In the genomic region with DNA sequence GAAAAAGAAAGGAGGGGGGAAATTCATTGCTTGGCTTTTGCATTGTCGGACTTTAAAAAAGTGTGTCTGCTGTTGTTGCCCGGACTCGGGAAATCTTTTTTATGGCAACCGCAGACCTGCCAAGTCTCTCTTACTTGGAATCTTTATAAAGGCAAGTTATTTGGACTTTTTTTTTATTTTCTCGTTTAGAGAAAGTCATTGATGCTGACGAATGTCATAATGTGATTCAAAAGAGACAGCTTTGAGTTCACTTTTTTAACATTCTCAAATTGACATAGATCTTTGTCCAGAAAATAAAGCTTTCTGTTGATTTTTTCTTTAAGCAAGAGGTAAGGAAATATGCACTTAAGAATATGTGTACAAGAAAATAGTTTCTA, we compare ENCODE assay signal across 8 cellular contexts. TPM values are rescaled to one million over a fixed set of nuclear protein-coding genes. Genes with fewer than 3 reads are reported as not detected.
DNase-seq lines count a peak whose midpoint lies in the region; ATAC-seq and TF ChIP-seq lines count a peak whose summit lies in the region.

No MANE protein-coding gene starts in this region.

- POLR2A ChIA-PET in activated CD4-positive, alpha-beta T cell treated with anti-CD3 and anti-CD28 coated beads, Interleukin-2, amount 10 ng/mL, durations not matched to agents 7 days and 5 days (lab: Charles Lee): no interaction called here

- no peaks in the 10 kb centered on the region for H3K9me3 Mint-ChIP-seq in activated CD4-positive, alpha-beta T cell treated with anti-CD3 and anti-CD28 coated beads, Interleukin-2, amount 10 ng/mL, durations not matched to agents 24 days and 14 days
- no peaks in the 10 kb centered on the region for H3K9me3 Mint-ChIP-seq in activated CD4-positive, alpha-beta T cell treated with anti-CD3 and anti-CD28 coated beads, Interleukin-2, amount 10 ng/mL, durations not matched to agents 7 days and 5 days

- no peaks in the 10 kb centered on the region for H3K36me3 ChIP-seq in lower lobe of right lung
- H3K36me3 ChIP-seq in thoracic aorta: no peaks in the 10 kb centered on the region
- no peaks in the 10 kb centered on the region for H3K36me3 ChIP-seq in colonic mucosa

- H3K36me3 Mint-ChIP-seq in activated CD4-positive, alpha-beta T cell treated with anti-CD3 and anti-CD28 coated beads, Interleukin-2, amount 10 ng/mL, durations not matched to agents 24 days and 14 days (ENCODE audit: low read depth): peaks cover 3% of the 10 kb centered on the region
- H3K36me3 Mint-ChIP-seq in activated CD4-positive, alpha-beta T cell treated with anti-CD3 and anti-CD28 coated beads, Interleukin-2, amount 10 ng/mL, durations not matched to agents 7 days and 5 days (ENCODE audit: low read depth): peaks cover 5% of the 10 kb centered on the region

- H3K9ac ChIP-seq in colonic mucosa (ENCODE audit: low read depth in 2 of 2, low read length in 2 of 2): no peak overlapping the region

- H3K4me3 Mint-ChIP-seq in activated CD4-positive, alpha-beta T cell treated with anti-CD3 and anti-CD28 coated beads, Interleukin-2, amount 10 ng/mL, durations not matched to agents 24 days and 14 days: peak overlapping the region; percentile 19
- no peak overlapping the region for H3K4me3 Mint-ChIP-seq in activated CD4-positive, alpha-beta T cell treated with anti-CD3 and anti-CD28 coated beads, Interleukin-2, amount 10 ng/mL, durations not matched to agents 7 days and 5 days

- CTCF ChIA-PET in activated CD4-positive, alpha-beta T cell treated with anti-CD3 and anti-CD28 coated beads, Interleukin-2, amount 10 ng/mL, durations not matched to agents 7 days and 5 days (lab: Charles Lee): interaction anchor here (0.6 kb wide), 1 partner anchor 956 kb away, joined by 4 read pairs; no protein-coding TSS in a partner anchor

- TF ChIP-seq CTCF in astrocyte of the spinal cord (IDR thresholded peaks at IDR 0.05; ENCODE audit: low read depth, low read length) (no peak), lower lobe of right lung (IDR thresholded peaks at IDR 0.05) (no peak), thoracic aorta (IDR thresholded peaks at IDR 0.05) (no peak), colonic mucosa (IDR thresholded peaks at IDR 0.05) (no peak)

- in situ Hi-C loops in astrocyte of the spinal cord (cut with HindIII; ENCODE audit: low sequenced_read_pairs): no loop called here

- ATAC-seq in lower lobe of right lung (no peak), thoracic aorta (ENCODE audit: insufficient number of reproducible peaks, low FRiP score, low read depth) (no peak)

- H3K27ac ChIP-seq in lower lobe of right lung: no peak overlapping the region
- peak overlapping the region; percentile 27 for H3K27ac ChIP-seq in thoracic aorta
- H3K27ac ChIP-seq in colonic mucosa: no peak overlapping the region

- peaks cover 9% of the 10 kb centered on the region for H3K4me1 ChIP-seq in lower lobe of right lung
- peaks cover 4 to 14% of the 10 kb centered on the region in 2 donors for H3K4me1 ChIP-seq in thoracic aorta (ENCODE audit: control insufficient read depth in 1 of 2, low read depth in 2 of 2)
- peaks cover 4% of the 10 kb centered on the region for H3K4me1 ChIP-seq in colonic mucosa

- H3K4me1 Mint-ChIP-seq in activated CD4-positive, alpha-beta T cell treated with anti-CD3 and anti-CD28 coated beads, Interleukin-2, amount 10 ng/mL, durations not matched to agents 24 days and 14 days: peaks cover 9% of the 10 kb centered on the region
- H3K4me1 Mint-ChIP-seq in activated CD4-positive, alpha-beta T cell treated with anti-CD3 and anti-CD28 coated beads, Interleukin-2, amount 10 ng/mL, durations not matched to agents 7 days and 5 days: peaks cover 14% of the 10 kb centered on the region

- intact Hi-C loops in activated CD4-positive, alpha-beta T cell treated with anti-CD3 and anti-CD28 coated beads, Interleukin-2, amount 10 ng/mL, durations not matched to agents 24 days and 14 days (cut with micrococcal nuclease): loop anchor here (10.0 kb wide), 1 partner anchor 1192 kb away; a partner anchor contains a TSS
- intact Hi-C loops in lower lobe of right lung (cut with DNase I): no loop called here
- intact Hi-C loops in colonic mucosa (cut with DNase I): no loop called here

- peaks cover 18% of the 10 kb centered on the region for H3K27me3 ChIP-seq in lower lobe of right lung (ENCODE audit: low read depth)
- H3K27me3 ChIP-seq in thoracic aorta (replicated peaks; ENCODE audit: insufficient read depth): no peaks in the 10 kb centered on the region
- peaks cover 47% of the 10 kb centered on the region for H3K27me3 ChIP-seq in colonic mucosa

- no peak overlapping the region for H3K27ac Mint-ChIP-seq in activated CD4-positive, alpha-beta T cell treated with anti-CD3 and anti-CD28 coated beads, Interleukin-2, amount 10 ng/mL, durations not matched to agents 24 days and 14 days
- H3K27ac Mint-ChIP-seq in activated CD4-positive, alpha-beta T cell treated with anti-CD3 and anti-CD28 coated beads, Interleukin-2, amount 10 ng/mL, durations not matched to agents 7 days and 5 days: no peak overlapping the region

- H3K4me3 ChIP-seq in astrocyte of the spinal cord (ENCODE audit: low read depth, low read length) (peak overlapping the region; percentile 53), lower lobe of right lung (peak overlapping the region; percentile 44), thoracic aorta (peak overlapping the region; percentile 69), colonic mucosa (no peak overlapping the region)

- H3K9me3 ChIP-seq in lower lobe of right lung (no peaks in the 10 kb centered on the region), thoracic aorta (no peaks in the 10 kb centered on the region), colonic mucosa (no peaks in the 10 kb centered on the region)

- peaks cover 61% of the 10 kb centered on the region for H3K27me3 Mint-ChIP-seq in activated CD4-positive, alpha-beta T cell treated with anti-CD3 and anti-CD28 coated beads, Interleukin-2, amount 10 ng/mL, durations not matched to agents 24 days and 14 days
- H3K27me3 Mint-ChIP-seq in activated CD4-positive, alpha-beta T cell treated with anti-CD3 and anti-CD28 coated beads, Interleukin-2, amount 10 ng/mL, durations not matched to agents 7 days and 5 days: peaks cover 63% of the 10 kb centered on the region

- no peak for DNase-seq in activated CD4-positive, alpha-beta T cell treated with anti-CD3 and anti-CD28 coated beads, Interleukin-2, amount 10 ng/mL, durations not matched to agents 24 days and 14 days
- DNase-seq in activated CD4-positive, alpha-beta T cell treated with anti-CD3 and anti-CD28 coated beads, Interleukin-2, amount 10 ng/mL, durations not matched to agents 7 days and 5 days: no peak
- DNase-seq in astrocyte of the spinal cord (ENCODE audit: low read depth, low spot score): no peak
- DNase-seq in lower lobe of right lung: no peak
- no peak for DNase-seq in thoracic aorta (ENCODE audit: low spot score)
- no peak for DNase-seq in NCI-H446 (lab: John Stamatoyannopoulos, UW)
- DNase-seq in retina: no peak
- DNase-seq in colonic mucosa: no peak

RNA-seq across cellular contexts. Expression of a gene that starts 0.7 kb away (rescaled TPM):
- not detected in 2 replicates for total RNA-seq in activated CD4-positive, alpha-beta T cell treated with anti-CD3 and anti-CD28 coated beads, Interleukin-2, amount 10 ng/mL, durations not matched to agents 24 days and 14 days
- not detected for total RNA-seq in activated CD4-positive, alpha-beta T cell treated with anti-CD3 and anti-CD28 coated beads, Interleukin-2, amount 10 ng/mL, durations not matched to agents 7 days and 5 days
- total RNA-seq in lower lobe of right lung (12.7 TPM), thoracic aorta (10 to 100 TPM in 1 of 2 donors, 1 to 10 TPM in 1; 8.0 to 17.2 TPM), colonic mucosa (1 to 10 TPM; 3.8 to 5.3 TPM)

Comparison
In these comparisons a context has a peak if more than half of its experiments do, and no peak if none do; other contexts are left out.
1. H3K27ac ChIP-seq: peak in thoracic aorta (2 of 2); none in lower lobe of right lung (single experiment) and colonic mucosa (single experiment).